Comparison of ENCODE assay signal across 8 cellular contexts in genomic region chr9:35658894-35659220, GRCh38. TPM values are rescaled to one million over a fixed set of nuclear protein-coding genes. Genes with fewer than 3 reads are reported as not detected.
A peak's percentile ranks its signal among the peaks of the same experiment; 100 is the strongest.
DNase-seq lines count a peak whose midpoint lies in the region; ATAC-seq, FAIRE-seq and TF ChIP-seq lines count a peak whose summit lies in the region.

No MANE protein-coding gene starts in this region.

- H3K36me3 Mint-ChIP-seq in activated CD4-positive, alpha-beta T cell treated with anti-CD3 and anti-CD28 coated beads, Interleukin-2, amount 10 ng/mL, durations not matched to agents 24 days and 14 days (ENCODE audit: low read depth) = peaks cover 35% of the 10 kb centered on the region
- peaks cover 44% of the 10 kb centered on the region for H3K36me3 Mint-ChIP-seq in central memory CD8-positive, alpha-beta T cell (ENCODE audit: insufficient read depth)

- POLR2A ChIA-PET in HepG2 (lab: Yijun Ruan, JAX) = interaction anchor here (1.1 to 6.3 kb wide), 8 partner anchors 11 to 155 kb away, joined by 3 to 68 read pairs (median 30); partner anchors contain the start of genes CREB3, HINT2, TLN1 and TPM2

- no peak for TF ChIP-seq CTCF in HepG2 (CRISPR knock-in tag; IDR thresholded peaks at IDR 0.05)
- no peak for TF ChIP-seq CTCF in tibial artery (IDR thresholded peaks at IDR 0.05)

- peaks cover 67% of the 10 kb centered on the region for H3K4me1 Mint-ChIP-seq in activated CD4-positive, alpha-beta T cell treated with anti-CD3 and anti-CD28 coated beads, Interleukin-2, amount 10 ng/mL, durations not matched to agents 24 days and 14 days
- H3K4me1 Mint-ChIP-seq in central memory CD8-positive, alpha-beta T cell = peaks cover 67% of the 10 kb centered on the region

- H3K27ac ChIP-seq in HepG2 (ENCODE audit: extremely low read length, insufficient read depth, low read length) = peak overlapping the region; percentile 100
- H3K27ac ChIP-seq in tibial artery = peak overlapping the region; percentile 99 to 100

- H3K4me3 ChIP-seq in HepG2 (replicated peaks in 1 of 3; ENCODE audit: insufficient read depth in 1 of 3, low read depth in 2 of 3, low read length in 3 of 3) (peak overlapping the region; percentile 66 to 89 (median 85)), tibial artery (peak overlapping the region; percentile 87 to 99)

- no peak for DNase-seq in activated CD4-positive, alpha-beta T cell treated with anti-CD3 and anti-CD28 coated beads, Interleukin-2, amount 10 ng/mL, durations not matched to agents 24 days and 14 days
- no peak for DNase-seq in activated CD4-positive, alpha-beta T cell treated with anti-CD3 and anti-CD28 coated beads for 48 hours
- DNase-seq in NCI-H748 (lab: John Stamatoyannopoulos, UW; ENCODE audit: unreplicated experiment) = peak; percentile 66
- DNase-seq in central memory CD8-positive, alpha-beta T cell (ENCODE audit: low spot score in 2 of 2) = no peak
- peak; percentile 23 for DNase-seq in HepG2 (ENCODE audit: low spot score)
- DNase-seq in tibial artery = peak; percentile 53 to 75
- DNase-seq in activated CD8-positive, alpha-beta memory T cell treated with anti-CD3 and anti-CD28 coated beads, Interleukin-2, amount 50 U/mL, for 4 hours = no peak

- H3K27me3 ChIP-seq in HepG2 (ENCODE audit: control insufficient read depth in 1 of 2, insufficient read depth in 2 of 2, low read length in 2 of 2) = no peaks in the 10 kb centered on the region; a peak in 2 of 5 replicates
- no peaks in the 10 kb centered on the region for H3K27me3 ChIP-seq in tibial artery

- CTCF ChIA-PET in HepG2 (lab: Yijun Ruan, JAX; ENCODE audit: low intra/inter-chr PET ratio, low total read pairs) = interaction anchor here (1.7 kb wide), 1 partner anchor 37 kb away, joined by 9 read pairs; no protein-coding TSS in a partner anchor

- H3K27ac Mint-ChIP-seq in activated CD4-positive, alpha-beta T cell treated with anti-CD3 and anti-CD28 coated beads, Interleukin-2, amount 10 ng/mL, durations not matched to agents 24 days and 14 days = peak overlapping the region; percentile 99
- H3K27ac Mint-ChIP-seq in central memory CD8-positive, alpha-beta T cell (ENCODE audit: low read depth) = peak overlapping the region; percentile 100

- no peak for TF ChIP-seq POLR2A in HepG2 (IDR thresholded peaks at IDR 0.05; ENCODE audit: insufficient read depth in 1 of 2, low read depth in 2 of 2, low read length in 2 of 2)

- H3K4me3 Mint-ChIP-seq in activated CD4-positive, alpha-beta T cell treated with anti-CD3 and anti-CD28 coated beads, Interleukin-2, amount 10 ng/mL, durations not matched to agents 24 days and 14 days = peak overlapping the region; percentile 92
- H3K4me3 Mint-ChIP-seq in central memory CD8-positive, alpha-beta T cell = peak overlapping the region; percentile 91

- TF ChIP-seq EP300 in HepG2 (IDR thresholded peaks at IDR 0.05; ENCODE audit: low read depth in 2 of 2, low read length in 2 of 2) (no peak), HepG2 (CRISPR knock-in tag; IDR thresholded peaks at IDR 0.05; ENCODE audit: borderline replicate concordance) (no peak)

- H3K9me3 ChIP-seq in HepG2 (ENCODE audit: low read length) (no peaks in the 10 kb centered on the region), tibial artery (no peaks in the 10 kb centered on the region)

- ATAC-seq in central memory CD8-positive, alpha-beta T cell (replicated peaks; ENCODE audit: extremely low read depth, poor library complexity, severe bottlenecking) = no peak
- peak; percentile 1; the same call in 2 of the 3 replicates for ATAC-seq in HepG2
- ATAC-seq in HG03025 (IDR thresholded peaks at IDR 0.05; ENCODE audit: low FRiP score, unreplicated experiment) = no peak

- FAIRE-seq in HepG2 (lab: Jason Lieb, UNC) = no peak

- peaks cover 7% of the 10 kb centered on the region for H3K27me3 Mint-ChIP-seq in activated CD4-positive, alpha-beta T cell treated with anti-CD3 and anti-CD28 coated beads, Interleukin-2, amount 10 ng/mL, durations not matched to agents 24 days and 14 days
- no peaks in the 10 kb centered on the region for H3K27me3 Mint-ChIP-seq in central memory CD8-positive, alpha-beta T cell

- H3K79me2 ChIP-seq in HepG2 (ENCODE audit: insufficient read depth, low read length) = peaks cover 6% of the 10 kb centered on the region

- H3K4me2 ChIP-seq in HepG2 (ENCODE audit: low read depth, low read length) = peak overlapping the region; percentile 82

- H3K9ac ChIP-seq in HepG2 (ENCODE audit: insufficient read depth, low read depth, low read length) = peak overlapping the region; percentile 98

- in situ Hi-C loops in HepG2 (cut with HindIII; ENCODE audit: extremely low pct_ligation_motif_present, low pct_unique_long_range_greater_than_20kb) = loop anchor here (10.0 kb wide), 1 partner anchor 544 kb away; the partner anchor contains the start of gene ATOSB

- H3K4me1 ChIP-seq in HepG2 (ENCODE audit: insufficient read depth, low read length) (peaks cover 71% of the 10 kb centered on the region), tibial artery (peaks cover 0 to 51% (median 24%) of the 10 kb centered on the region in 4 donors)

- no peak overlapping the region for H2AFZ ChIP-seq in HepG2 (ENCODE audit: low read length)

- no peak for TF ChIP-seq RAD21 in HepG2 (CRISPR knock-in tag; IDR thresholded peaks at IDR 0.05)

- no TSS peak for BruUV-seq in HepG2 (replicated peaks; lab: Mats Ljungman, UMichigan)

- H3K36me3 ChIP-seq in HepG2 (replicated peaks in 1 of 2; ENCODE audit: control insufficient read depth in 1 of 2, insufficient read depth in 2 of 2, low read length in 2 of 2) (peaks cover 8 to 10% of the 10 kb centered on the region in 2 experiments; a peak in 3 of 5 replicates), tibial artery (peaks cover 15 to 35% (median 21%) of the 10 kb centered on the region in 3 donors)

- no peaks in the 10 kb centered on the region for H4K20me1 ChIP-seq in HepG2 (ENCODE audit: insufficient read depth, low read length)

- 0% methylated on average over 2 of the region's 4 CpGs for WGBS in HepG2 (ENCODE audit: low lambda C conversion rate)

- H3K9me3 Mint-ChIP-seq in activated CD4-positive, alpha-beta T cell treated with anti-CD3 and anti-CD28 coated beads, Interleukin-2, amount 10 ng/mL, durations not matched to agents 24 days and 14 days = peaks cover 4% of the 10 kb centered on the region
- H3K9me3 Mint-ChIP-seq in central memory CD8-positive, alpha-beta T cell = no peaks in the 10 kb centered on the region

- intact Hi-C loops in activated CD4-positive, alpha-beta T cell treated with anti-CD3 and anti-CD28 coated beads, Interleukin-2, amount 10 ng/mL, durations not matched to agents 24 days and 14 days (cut with micrococcal nuclease) = loop anchor here (1.0 to 5.0 kb wide), 3 partner anchors 32 to 153 kb away; partner anchors contain the start of genes CREB3, SPAG8 and TLN1
- intact Hi-C loops in HepG2 (cut with micrococcal nuclease; ENCODE audit: unreplicated experiment) (loop anchor here (1.0 kb wide), 3 partner anchors 10 to 90 kb away; partner anchors contain the start of genes CREB3, GBA2, RGP1 and TLN1), tibial artery (cut with DNase I; ENCODE audit: low total_unique reads) (loop anchor here (1.0 kb wide), 2 partner anchors 69 to 73 kb away; partner anchors contain the start of genes CREB3 and TLN1)

RNA-seq across cellular contexts. Expression of gene CCDC107, which starts 0.8 kb away (rescaled TPM):
- 20.8 and 21.8 TPM in 2 replicates for total RNA-seq in activated CD4-positive, alpha-beta T cell treated with anti-CD3 and anti-CD28 coated beads, Interleukin-2, amount 10 ng/mL, durations not matched to agents 24 days and 14 days
- 4.1 and 7.1 TPM in 2 replicates for total RNA-seq in HepG2 (2016; rRNA removed; fragmentation: Illumina TruSeq; extraction: Trizol)
- total RNA-seq in HepG2 (2016; cell fraction: cytosol; rRNA removed; fragmentation: Illumina TruSeq; extraction: Trizol; ENCODE audit: low read depth) = 13.2 and 13.3 TPM in 2 replicates
- 4.2 and 6.7 TPM in 2 replicates for total RNA-seq in HepG2 (2016; cell fraction: insoluble cytoplasmic fraction; rRNA removed; fragmentation: Illumina TruSeq; extraction: Trizol)
- total RNA-seq in HepG2 (2016; cell fraction: membrane; rRNA removed; fragmentation: Illumina TruSeq; extraction: Trizol) = 13.0 TPM in 2 replicates
- total RNA-seq in HepG2 (2016; cell fraction: nucleus; rRNA removed; fragmentation: Illumina TruSeq; extraction: Trizol) = 5.3 and 6.1 TPM in 2 replicates
- 15.2 and 17.4 TPM in 2 replicates for polyA plus RNA-seq in HepG2 (2011; rRNA removed)
- polyA plus RNA-seq in HepG2 (2011; cell fraction: cytosol; rRNA removed) = 15.9 and 16.7 TPM in 2 replicates
- polyA plus RNA-seq in HepG2 (2011; cell fraction: nucleus; rRNA removed) = 7.4 and 9.8 TPM in 2 replicates
- 8.7 and 10.5 TPM in 2 replicates for polyA plus RNA-seq in HepG2 (2012)
- polyA plus RNA-seq in HepG2 (2016; cell fraction: cytosol; fragmentation: Illumina TruSeq; extraction: Trizol; ENCODE audit: low read depth) = 30.2 and 33.6 TPM in 2 replicates
- polyA plus RNA-seq in HepG2 (2016; cell fraction: insoluble cytoplasmic fraction; fragmentation: Illumina TruSeq; extraction: Trizol; ENCODE audit: low read depth) = 6.7 and 7.5 TPM in 2 replicates
- polyA plus RNA-seq in HepG2 (2016; cell fraction: membrane; fragmentation: Illumina TruSeq; extraction: Trizol; ENCODE audit: low read depth) = 19.8 and 22.8 TPM in 2 replicates
- polyA plus RNA-seq in HepG2 (2016; cell fraction: nucleus; fragmentation: Illumina TruSeq; extraction: Trizol; ENCODE audit: insufficient read depth, low read depth) = 14.5 and 15.3 TPM in 2 replicates
- 3.4 and 5.3 TPM in 2 replicates for polyA minus RNA-seq in HepG2 (2011; rRNA and poly(A)+ RNA removed; ENCODE audit: low replicate concordance)
- polyA minus RNA-seq in HepG2 (2011; cell fraction: cytosol; rRNA and poly(A)+ RNA removed) = 4.0 and 4.5 TPM in 2 replicates
- polyA minus RNA-seq in HepG2 (2011; cell fraction: nucleus; rRNA and poly(A)+ RNA removed) = 4.4 and 4.8 TPM in 2 replicates

RNA-seq across cellular contexts. Expression of gene RMRP, which starts 1.0 kb away (rescaled TPM):
- 5,949 and 6,301 TPM in 2 replicates for total RNA-seq in activated CD4-positive, alpha-beta T cell treated with anti-CD3 and anti-CD28 coated beads, Interleukin-2, amount 10 ng/mL, durations not matched to agents 24 days and 14 days
- total RNA-seq in HepG2 (2016; rRNA removed; fragmentation: Illumina TruSeq; extraction: Trizol) = 1,047 and 4,025 TPM in 2 replicates
- total RNA-seq in HepG2 (2016; cell fraction: cytosol; rRNA removed; fragmentation: Illumina TruSeq; extraction: Trizol; ENCODE audit: low read depth) = 14,541 and 17,847 TPM in 2 replicates
- total RNA-seq in HepG2 (2016; cell fraction: insoluble cytoplasmic fraction; rRNA removed; fragmentation: Illumina TruSeq; extraction: Trizol) = 1,278 and 4,694 TPM in 2 replicates
- total RNA-seq in HepG2 (2016; cell fraction: membrane; rRNA removed; fragmentation: Illumina TruSeq; extraction: Trizol) = 1,777 and 1,949 TPM in 2 replicates
- 24,487 and 26,007 TPM in 2 replicates for total RNA-seq in HepG2 (2016; cell fraction: nucleus; rRNA removed; fragmentation: Illumina TruSeq; extraction: Trizol)
- 36.7 and 51.4 TPM in 2 replicates for polyA plus RNA-seq in HepG2 (2011; rRNA removed)
- polyA plus RNA-seq in HepG2 (2011; cell fraction: cytosol; rRNA removed) = 33.6 and 36.8 TPM in 2 replicates
- 3,177 and 3,657 TPM in 2 replicates for polyA plus RNA-seq in HepG2 (2011; cell fraction: nucleus; rRNA removed)
- 10.9 and 118 TPM in 2 replicates for polyA plus RNA-seq in HepG2 (2012)
- 4.5 TPM in 1 of 2 replicates, not detected in the other for polyA plus RNA-seq in HepG2 (2016; cell fraction: cytosol; fragmentation: Illumina TruSeq; extraction: Trizol; ENCODE audit: low read depth)
- polyA plus RNA-seq in HepG2 (2016; cell fraction: insoluble cytoplasmic fraction; fragmentation: Illumina TruSeq; extraction: Trizol; ENCODE audit: low read depth) = not detected in 2 replicates
- polyA plus RNA-seq in HepG2 (2016; cell fraction: membrane; fragmentation: Illumina TruSeq; extraction: Trizol; ENCODE audit: low read depth) = not detected in 2 replicates
- not detected in 2 replicates for polyA plus RNA-seq in HepG2 (2016; cell fraction: nucleus; fragmentation: Illumina TruSeq; extraction: Trizol; ENCODE audit: insufficient read depth, low read depth)
- polyA minus RNA-seq in HepG2 (2011; rRNA and poly(A)+ RNA removed; ENCODE audit: low replicate concordance) = 7,133 and 10,474 TPM in 2 replicates
- polyA minus RNA-seq in HepG2 (2011; cell fraction: cytosol; rRNA and poly(A)+ RNA removed) = 10,046 and 14,120 TPM in 2 replicates
- polyA minus RNA-seq in HepG2 (2011; cell fraction: nucleus; rRNA and poly(A)+ RNA removed) = 104,669 and 122,700 TPM in 2 replicates

RNA-seq across cellular contexts. Expression of gene ARHGEF39, which starts 6.1 kb away (rescaled TPM):
- total RNA-seq in activated CD4-positive, alpha-beta T cell treated with anti-CD3 and anti-CD28 coated beads, Interleukin-2, amount 10 ng/mL, durations not matched to agents 24 days and 14 days = 9.9 and 10.8 TPM in 2 replicates
- total RNA-seq in HepG2 (2016; rRNA removed; fragmentation: Illumina TruSeq; extraction: Trizol) = 10.4 and 11.2 TPM in 2 replicates
- 3.5 and 4.4 TPM in 2 replicates for total RNA-seq in HepG2 (2016; cell fraction: cytosol; rRNA removed; fragmentation: Illumina TruSeq; extraction: Trizol; ENCODE audit: low read depth)
- 9.7 and 11.9 TPM in 2 replicates for total RNA-seq in HepG2 (2016; cell fraction: insoluble cytoplasmic fraction; rRNA removed; fragmentation: Illumina TruSeq; extraction: Trizol)
- total RNA-seq in HepG2 (2016; cell fraction: membrane; rRNA removed; fragmentation: Illumina TruSeq; extraction: Trizol) = 4.7 and 6.0 TPM in 2 replicates
- 8.4 and 9.2 TPM in 2 replicates for total RNA-seq in HepG2 (2016; cell fraction: nucleus; rRNA removed; fragmentation: Illumina TruSeq; extraction: Trizol)
- 8.0 and 12.3 TPM in 2 replicates for polyA plus RNA-seq in HepG2 (2011; rRNA removed)
- polyA plus RNA-seq in HepG2 (2011; cell fraction: cytosol; rRNA removed) = 5.4 and 7.1 TPM in 2 replicates
- polyA plus RNA-seq in HepG2 (2011; cell fraction: nucleus; rRNA removed) = 19.1 and 24.4 TPM in 2 replicates
- 3.1 and 6.1 TPM in 2 replicates for polyA plus RNA-seq in HepG2 (2012)
- polyA plus RNA-seq in HepG2 (2016; cell fraction: cytosol; fragmentation: Illumina TruSeq; extraction: Trizol; ENCODE audit: low read depth) = 1.8 and 2.1 TPM in 2 replicates
- polyA plus RNA-seq in HepG2 (2016; cell fraction: insoluble cytoplasmic fraction; fragmentation: Illumina TruSeq; extraction: Trizol; ENCODE audit: low read depth) = 12.7 and 16.4 TPM in 2 replicates
- polyA plus RNA-seq in HepG2 (2016; cell fraction: membrane; fragmentation: Illumina TruSeq; extraction: Trizol; ENCODE audit: low read depth) = 3.7 and 3.9 TPM in 2 replicates
- 32.0 and 32.6 TPM in 2 replicates for polyA plus RNA-seq in HepG2 (2016; cell fraction: nucleus; fragmentation: Illumina TruSeq; extraction: Trizol; ENCODE audit: insufficient read depth, low read depth)
- 20.2 and 52.2 TPM in 2 replicates for polyA minus RNA-seq in HepG2 (2011; rRNA and poly(A)+ RNA removed; ENCODE audit: low replicate concordance)
- polyA minus RNA-seq in HepG2 (2011; cell fraction: cytosol; rRNA and poly(A)+ RNA removed) = 3.9 and 6.0 TPM in 2 replicates
- polyA minus RNA-seq in HepG2 (2011; cell fraction: nucleus; rRNA and poly(A)+ RNA removed) = 11.6 and 15.7 TPM in 2 replicates

RNA-seq across cellular contexts. Expression of gene SIT1, which starts 8.1 kb away (rescaled TPM):
- total RNA-seq in activated CD4-positive, alpha-beta T cell treated with anti-CD3 and anti-CD28 coated beads, Interleukin-2, amount 10 ng/mL, durations not matched to agents 24 days and 14 days = 80.4 and 81.8 TPM in 2 replicates
- total RNA-seq in HepG2 (2016; rRNA removed; fragmentation: Illumina TruSeq; extraction: Trizol) = 0.09 and 0.24 TPM in 2 replicates
- total RNA-seq in HepG2 (2016; cell fraction: cytosol; rRNA removed; fragmentation: Illumina TruSeq; extraction: Trizol; ENCODE audit: low read depth) = not detected in 2 replicates
- not detected in 2 replicates for total RNA-seq in HepG2 (2016; cell fraction: insoluble cytoplasmic fraction; rRNA removed; fragmentation: Illumina TruSeq; extraction: Trizol)
- not detected in 2 replicates for total RNA-seq in HepG2 (2016; cell fraction: membrane; rRNA removed; fragmentation: Illumina TruSeq; extraction: Trizol)
- total RNA-seq in HepG2 (2016; cell fraction: nucleus; rRNA removed; fragmentation: Illumina TruSeq; extraction: Trizol) = not detected in 2 replicates
- polyA plus RNA-seq in HepG2 (2011; rRNA removed) = 5.0 and 6.7 TPM in 2 replicates
- 4.9 and 8.4 TPM in 2 replicates for polyA plus RNA-seq in HepG2 (2011; cell fraction: cytosol; rRNA removed)
- polyA plus RNA-seq in HepG2 (2011; cell fraction: nucleus; rRNA removed) = 2.7 and 2.8 TPM in 2 replicates
- polyA plus RNA-seq in HepG2 (2012) = 2.0 and 3.3 TPM in 2 replicates
- 0.12 and 0.14 TPM in 2 replicates for polyA plus RNA-seq in HepG2 (2016; cell fraction: cytosol; fragmentation: Illumina TruSeq; extraction: Trizol; ENCODE audit: low read depth)
- not detected in 2 replicates for polyA plus RNA-seq in HepG2 (2016; cell fraction: insoluble cytoplasmic fraction; fragmentation: Illumina TruSeq; extraction: Trizol; ENCODE audit: low read depth)
- not detected in 2 replicates for polyA plus RNA-seq in HepG2 (2016; cell fraction: membrane; fragmentation: Illumina TruSeq; extraction: Trizol; ENCODE audit: low read depth)
- polyA plus RNA-seq in HepG2 (2016; cell fraction: nucleus; fragmentation: Illumina TruSeq; extraction: Trizol; ENCODE audit: insufficient read depth, low read depth) = not detected in 2 replicates
- 5.0 TPM in 1 of 2 replicates, not detected in the other for polyA minus RNA-seq in HepG2 (2011; rRNA and poly(A)+ RNA removed; ENCODE audit: low replicate concordance)
- 1.4 and 2.8 TPM in 2 replicates for polyA minus RNA-seq in HepG2 (2011; cell fraction: cytosol; rRNA and poly(A)+ RNA removed)
- 0.50 TPM in 1 of 2 replicates, not detected in the other for polyA minus RNA-seq in HepG2 (2011; cell fraction: nucleus; rRNA and poly(A)+ RNA removed)

RNA-seq across cellular contexts. Expression of gene CA9, which starts 14.9 kb away (rescaled TPM):
- 0.52 and 0.82 TPM in 2 replicates for total RNA-seq in activated CD4-positive, alpha-beta T cell treated with anti-CD3 and anti-CD28 coated beads, Interleukin-2, amount 10 ng/mL, durations not matched to agents 24 days and 14 days
- total RNA-seq in HepG2 (2016; rRNA removed; fragmentation: Illumina TruSeq; extraction: Trizol) = 0.13 TPM in 1 of 2 replicates, not detected in the other
- total RNA-seq in HepG2 (2016; cell fraction: cytosol; rRNA removed; fragmentation: Illumina TruSeq; extraction: Trizol; ENCODE audit: low read depth) = not detected in 2 replicates
- total RNA-seq in HepG2 (2016; cell fraction: insoluble cytoplasmic fraction; rRNA removed; fragmentation: Illumina TruSeq; extraction: Trizol) = not detected in 2 replicates
- total RNA-seq in HepG2 (2016; cell fraction: membrane; rRNA removed; fragmentation: Illumina TruSeq; extraction: Trizol) = not detected in 2 replicates
- 0.75 TPM in 1 of 2 replicates, not detected in the other for total RNA-seq in HepG2 (2016; cell fraction: nucleus; rRNA removed; fragmentation: Illumina TruSeq; extraction: Trizol)
- 118 and 152 TPM in 2 replicates for polyA plus RNA-seq in HepG2 (2011; rRNA removed)
- polyA plus RNA-seq in HepG2 (2011; cell fraction: cytosol; rRNA removed) = 65.9 and 115 TPM in 2 replicates
- 71.7 and 92.6 TPM in 2 replicates for polyA plus RNA-seq in HepG2 (2011; cell fraction: nucleus; rRNA removed)
- polyA plus RNA-seq in HepG2 (2012) = 45.6 and 49.0 TPM in 2 replicates
- polyA plus RNA-seq in HepG2 (2016; cell fraction: cytosol; fragmentation: Illumina TruSeq; extraction: Trizol; ENCODE audit: low read depth) = not detected in 2 replicates
- 0.45 TPM in 1 of 2 replicates, not detected in the other for polyA plus RNA-seq in HepG2 (2016; cell fraction: insoluble cytoplasmic fraction; fragmentation: Illumina TruSeq; extraction: Trizol; ENCODE audit: low read depth)
- polyA plus RNA-seq in HepG2 (2016; cell fraction: membrane; fragmentation: Illumina TruSeq; extraction: Trizol; ENCODE audit: low read depth) = not detected in 2 replicates
- 0.79 and 0.89 TPM in 2 replicates for polyA plus RNA-seq in HepG2 (2016; cell fraction: nucleus; fragmentation: Illumina TruSeq; extraction: Trizol; ENCODE audit: insufficient read depth, low read depth)
- polyA minus RNA-seq in HepG2 (2011; rRNA and poly(A)+ RNA removed; ENCODE audit: low replicate concordance) = 31.3 and 95.8 TPM in 2 replicates
- 28.6 and 34.4 TPM in 2 replicates for polyA minus RNA-seq in HepG2 (2011; cell fraction: cytosol; rRNA and poly(A)+ RNA removed)
- polyA minus RNA-seq in HepG2 (2011; cell fraction: nucleus; rRNA and poly(A)+ RNA removed) = 11.6 and 12.8 TPM in 2 replicates

Comparison
In these comparisons a context has a peak if more than half of its experiments do, and no peak if none do; other contexts are left out.
1. DNase-seq: peak in NCI-H748 (single experiment), HepG2 (single experiment) and tibial artery (2 of 2); none in activated CD4-positive, alpha-beta T cell treated with anti-CD3 and anti-CD28 coated beads, Interleukin-2, amount 10 ng/mL, durations not matched to agents 24 days and 14 days (single experiment), activated CD4-positive, alpha-beta T cell treated with anti-CD3 and anti-CD28 coated beads for 48 hours (single experiment), central memory CD8-positive, alpha-beta T cell (0 of 2) and activated CD8-positive, alpha-beta memory T cell treated with anti-CD3 and anti-CD28 coated beads, Interleukin-2, amount 50 U/mL, for 4 hours (single experiment).